Comparison of ENCODE assay signal across 11 cellular contexts in the genomic region with DNA sequence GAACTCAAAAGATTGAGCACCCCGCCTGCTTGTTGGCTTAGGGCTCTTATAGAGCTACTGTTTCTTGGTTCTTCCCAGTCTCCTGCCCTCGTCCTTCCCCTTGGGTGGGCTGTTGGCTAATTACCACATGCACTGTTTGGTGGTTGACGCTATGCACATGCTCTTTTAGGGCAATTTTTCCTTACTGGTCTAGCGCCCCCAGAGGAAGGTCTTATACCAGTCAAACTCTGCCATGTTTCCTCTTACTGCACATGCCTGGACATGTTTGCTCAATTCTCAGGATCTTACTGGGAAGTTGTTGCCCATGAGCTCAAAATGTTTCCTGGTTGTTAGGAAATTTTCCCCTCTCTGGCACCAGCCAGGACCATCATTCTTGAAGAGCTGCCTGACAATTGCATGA.
DNase-seq lines count a peak whose midpoint lies in the region; ATAC-seq and TF ChIP-seq lines count a peak whose summit lies in the region.
"Had no signal": no experiment of that assay in that cellular context is flagged by ENCODE, and none has a peak within 500 bp of the region (broad histone marks: within the 10 kb centered on the region; RNA-seq: fewer than 3 reads in every experiment).

No MANE protein-coding gene starts in this region.

- peak; percentile 59 for TF ChIP-seq CTCF in HFFc6 (IDR thresholded peaks at IDR 0.05)
- TF ChIP-seq CTCF in CD4-positive, alpha-beta T cell (IDR thresholded peaks at IDR 0.05), result no peak

- H3K27me3 ChIP-seq in CD4-positive, alpha-beta T cell (ENCODE audit: control insufficient read depth, insufficient read depth, low read length), result no peaks in the 10 kb centered on the region

- H3K4me1 Mint-ChIP-seq in HFFc6 (ENCODE audit: low read depth), result peaks cover 5% of the 10 kb centered on the region; the same call in 1 of the 2 replicates
- no peaks in the 10 kb centered on the region for H3K4me1 Mint-ChIP-seq in CD4-positive, alpha-beta T cell (ENCODE audit: low read depth)

- DNase-seq in NCI-H82 (lab: John Stamatoyannopoulos, UW) (peak; percentile 11), NCI-H82 treated with DMSO at 0.1 percent for 48 hours (lab: John Stamatoyannopoulos, UW; ENCODE audit: unreplicated experiment) (no peak), HFFc6 (no peak), SK-MEL-5 (ENCODE audit: low read depth, low spot score) (peak; percentile 63), iPS DF 4.7 (ENCODE audit: extremely low read depth, low spot score) (peak; percentile 30), NK-92 (lab: John Stamatoyannopoulos, UW; ENCODE audit: unreplicated experiment) (no peak)
- DNase-seq in CD4-positive, alpha-beta T cell, result no peak
- DNase-seq: activated CD4-positive, alpha-beta T cell treated with anti-CD3 and anti-CD28 coated beads, Interleukin-2, amount 50 U/mL, for 48 hours; activated naive CD8-positive, alpha-beta T cell treated with anti-CD3 and anti-CD28 coated beads, Interleukin-2, amount 10 ng/mL, durations not matched to agents 7 days and 5 days; NCI-H187 treated with DMSO at 0.1 percent for 48 hours had no signal

- peaks cover 3% of the 10 kb centered on the region; the same call in 1 of the 2 replicates for H3K9me3 Mint-ChIP-seq in HFFc6
- H3K9me3 Mint-ChIP-seq in CD4-positive, alpha-beta T cell, result peaks cover 7% of the 10 kb centered on the region

- H3K27ac ChIP-seq in CD4-positive, alpha-beta T cell (ENCODE audit: low read depth, low read length), result no peak overlapping the region

- POLR2A ChIA-PET in CD4-positive, alpha-beta T cell (lab: Charles Lee), result no interaction called here

- in situ Hi-C loops in SK-MEL-5 (cut with HindIII; ENCODE audit: low pct_unique_long_range_greater_than_20kb, low sequenced_read_pairs), result no loop called here

- no peaks in the 10 kb centered on the region for H3K9me3 ChIP-seq in CD4-positive, alpha-beta T cell (ENCODE audit: control insufficient read depth, low read length)

- H3K36me3 Mint-ChIP-seq in HFFc6 (ENCODE audit: low read depth), result peaks cover 5% of the 10 kb centered on the region; the same call in 1 of the 2 replicates
- H3K36me3 Mint-ChIP-seq in CD4-positive, alpha-beta T cell (ENCODE audit: low read depth), result no peaks in the 10 kb centered on the region

- no peak for ATAC-seq in GM19351 (IDR thresholded peaks at IDR 0.05; ENCODE audit: unreplicated experiment)
- no peak for ATAC-seq in CD4-positive, alpha-beta T cell (ENCODE audit: poor library complexity)

- intact Hi-C loops in CD4-positive, alpha-beta T cell (cut with DNase I, micrococcal nuclease), result no loop called here

- peak overlapping the region; percentile 12; the same call in 1 of the 2 replicates for H3K27ac Mint-ChIP-seq in HFFc6
- no peak overlapping the region for H3K27ac Mint-ChIP-seq in CD4-positive, alpha-beta T cell
- H3K27ac Mint-ChIP-seq: activated naive CD8-positive, alpha-beta T cell treated with anti-CD3 and anti-CD28 coated beads, Interleukin-2, amount 10 ng/mL, durations not matched to agents 7 days and 5 days had no signal

- CTCF ChIA-PET in CD4-positive, alpha-beta T cell (lab: Charles Lee), result no interaction called here

- no peak overlapping the region for H3K4me3 Mint-ChIP-seq in HFFc6
- no peak overlapping the region for H3K4me3 Mint-ChIP-seq in CD4-positive, alpha-beta T cell
- H3K4me3 Mint-ChIP-seq: activated naive CD8-positive, alpha-beta T cell treated with anti-CD3 and anti-CD28 coated beads, Interleukin-2, amount 10 ng/mL, durations not matched to agents 7 days and 5 days had no signal

- peaks cover 2% of the 10 kb centered on the region for H3K27me3 Mint-ChIP-seq in HFFc6 (ENCODE audit: insufficient read depth)
- peaks cover 23% of the 10 kb centered on the region for H3K27me3 Mint-ChIP-seq in CD4-positive, alpha-beta T cell

Comparison
In these comparisons a context has a peak if more than half of its experiments do, and no peak if none do; other contexts are left out.
1. DNase-seq: peak in NCI-H82 (single experiment), SK-MEL-5 (single experiment) and iPS DF 4.7 (single experiment); none in NCI-H82 treated with DMSO at 0.1 percent for 48 hours (single experiment), HFFc6 (single experiment), NK-92 (single experiment) and CD4-positive, alpha-beta T cell (0 of 10).